Comparison of ENCODE assay signal across 8 cellular contexts in genomic region chr4:140754918-140755810, GRCh38. TPM values are rescaled to one million over a fixed set of nuclear protein-coding genes. Genes with fewer than 3 reads are reported as not detected.
A peak's percentile ranks its signal among the peaks of the same experiment; 100 is the strongest.
DNase-seq lines count a peak whose midpoint lies in the region; ATAC-seq and TF ChIP-seq lines count a peak whose summit lies in the region.

No MANE protein-coding gene starts in this region.

- peak in 1 of 2 donors; percentile 18 for TF ChIP-seq EP300 in tibial nerve (IDR thresholded peaks at IDR 0.05)

- TF ChIP-seq CTCF in activated B cell treated with CpG ODN at 0.5 μM for 24 hours (IDR thresholded peaks at IDR 0.05) (no peak), kidney epithelial cell (IDR thresholded peaks at IDR 0.05; ENCODE audit: insufficient read depth, low read length, poor library complexity, severe bottlenecking) (no peak), tibial nerve (IDR thresholded peaks at IDR 0.05) (no peak), GM10248 (IDR thresholded peaks at IDR 0.05; ENCODE audit: control extremely low read depth, extremely low read depth, low read depth, missing control alignments) (no peak)

- no peaks in the 10 kb centered on the region for H3K27me3 ChIP-seq in kidney epithelial cell (ENCODE audit: control insufficient read depth, insufficient read depth, low read length)
- H3K27me3 ChIP-seq in tibial nerve = no peaks in the 10 kb centered on the region

- TF ChIP-seq POLR2A in tibial nerve (IDR thresholded peaks at IDR 0.05) (no peak), GM18505 (IDR thresholded peaks at IDR 0.05; ENCODE audit: borderline replicate concordance, extremely low read depth, insufficient read depth, insufficient read length) (no peak)

- no peaks in the 10 kb centered on the region for H3K27me3 Mint-ChIP-seq in activated B cell treated with CpG ODN at 0.5 μM for 24 hours

- H3K9me3 Mint-ChIP-seq in activated B cell treated with CpG ODN at 0.5 μM for 24 hours = no peaks in the 10 kb centered on the region

- CTCF ChIA-PET in activated B cell treated with CpG ODN at 0.5 μM for 24 hours (lab: Charles Lee) (interaction anchor here (2.6 kb wide), 1 partner anchor 12 kb away, joined by 9 read pairs; no protein-coding TSS in a partner anchor), GM10248 (lab: Yijun Ruan, JAX) (no interaction called here)

- H3K27ac Mint-ChIP-seq in activated B cell treated with CpG ODN at 0.5 μM for 24 hours = peak overlapping the region; percentile 94

- 9 to 12% methylated on average over 10 to 12 of the region's 13 CpGs for whole genome bisulfite sequencing in tibial nerve, 2 donors

- DNase-seq in CD1c-positive myeloid dendritic cell (ENCODE audit: extremely low spot score) (peak; percentile 16), activated B cell treated with CpG ODN at 0.5 μM for 24 hours (no peak), kidney epithelial cell (ENCODE audit: low read depth) (no peak), tibial nerve (ENCODE audit: low spot score in 2 of 2) (no peak), GM10248 (ENCODE audit: extremely low spot score) (no peak), NCI-H1048 (lab: John Stamatoyannopoulos, UW) (no peak)

- POLR2A ChIA-PET in activated B cell treated with CpG ODN at 0.5 μM for 24 hours (lab: Charles Lee) = interaction anchor here (0.7 to 3.2 kb wide), 12 partner anchors 11 to 96 kb away, joined by 3 to 64 read pairs (median 6); no protein-coding TSS in a partner anchor
- POLR2A ChIA-PET in GM10248 (lab: Yijun Ruan, JAX) = no interaction called here

- H3K27ac ChIP-seq in tibial nerve = peak overlapping the region; percentile 89 to 99 (median 96)

- peaks cover 27% of the 10 kb centered on the region for H3K36me3 Mint-ChIP-seq in activated B cell treated with CpG ODN at 0.5 μM for 24 hours (ENCODE audit: low read depth)

- no peaks in the 10 kb centered on the region for H3K36me3 ChIP-seq in kidney epithelial cell (ENCODE audit: control insufficient read depth, insufficient read depth, low read length)
- H3K36me3 ChIP-seq in tibial nerve = no peaks in the 10 kb centered on the region

- H3K4me3 Mint-ChIP-seq in activated B cell treated with CpG ODN at 0.5 μM for 24 hours = peak overlapping the region; percentile 89

- intact Hi-C loops in activated B cell treated with CpG ODN at 0.5 μM for 24 hours (cut with micrococcal nuclease) = loop anchor here (1.0 to 5.0 kb wide), 5 partner anchors 12 to 1303 kb away; partner anchors contain the start of genes RAB33B and SCOC

- peaks cover 0 to 22% (median 5%) of the 10 kb centered on the region in 4 donors for H3K4me1 ChIP-seq in tibial nerve

- H3K4me3 ChIP-seq in kidney epithelial cell (ENCODE audit: low read depth, low read length) (peak overlapping the region; percentile 96), tibial nerve (peak overlapping the region; percentile 68 to 98 (median 79))

- H3K9me3 ChIP-seq in tibial nerve = peaks cover 0 to 7% (median 0%) of the 10 kb centered on the region in 4 donors

- peaks cover 71% of the 10 kb centered on the region for H3K4me1 Mint-ChIP-seq in activated B cell treated with CpG ODN at 0.5 μM for 24 hours

- ATAC-seq in HG02571 (IDR thresholded peaks at IDR 0.05; ENCODE audit: unreplicated experiment) (peak; percentile 28), activated B cell treated with CpG ODN at 0.5 μM for 24 hours (ENCODE audit: low read depth) (peak; percentile 67), GM18505 (IDR thresholded peaks at IDR 0.05; ENCODE audit: unreplicated experiment) (no peak)

RNA-seq across cellular contexts. Expression of gene TBC1D9, which starts 1.0 kb away (rescaled TPM):
- total RNA-seq in activated B cell treated with CpG ODN at 0.5 μM for 24 hours (37.9 and 46.0 TPM in 2 replicates), kidney epithelial cell (34.6 and 38.5 TPM in 2 replicates), tibial nerve (10 to 100 TPM; 18.4 to 23.7 (median 19.6) TPM)
